2 cellular contexts compared by ENCODE assay signal in genomic region chr15:63296195-63296594, GRCh38.
TF ChIP-seq lines count a peak whose summit lies in the region.

No MANE protein-coding gene starts in this region.

TF ChIP-seq in IMR-90, 13 proteins besides CTCF, POLR2A, EP300 and RAD21:
- TF ChIP-seq RFX5 (IDR thresholded peaks at IDR 0.05; ENCODE audit: low read depth, low read length), result no peak
- no peak for TF ChIP-seq ELK1 (IDR thresholded peaks at IDR 0.05; ENCODE audit: borderline replicate concordance, low read depth, low read length)
- TF ChIP-seq MAFK (IDR thresholded peaks at IDR 0.05; ENCODE audit: low read depth, low read length), result no peak
- TF ChIP-seq USF2 (IDR thresholded peaks at IDR 0.05; ENCODE audit: low read depth, low read length), result no peak
- no peak for TF ChIP-seq RCOR1 (IDR thresholded peaks at IDR 0.05; ENCODE audit: insufficient replicate concordance, low read length)
- TF ChIP-seq CEBPB (IDR thresholded peaks at IDR 0.05; ENCODE audit: low read depth, low read length), result no peak
- TF ChIP-seq BHLHE40 (IDR thresholded peaks at IDR 0.05; ENCODE audit: low read depth, low read length), result no peak
- no peak for TF ChIP-seq MXI1 (IDR thresholded peaks at IDR 0.05; ENCODE audit: borderline replicate concordance, low read depth, low read length)
- TF ChIP-seq SMC3 (IDR thresholded peaks at IDR 0.05; ENCODE audit: low read depth, low read length), result no peak
- TF ChIP-seq FOS (IDR thresholded peaks at IDR 0.05; ENCODE audit: low read depth, low read length), result no peak
- no peak for TF ChIP-seq NFE2L2 (IDR thresholded peaks at IDR 0.05; ENCODE audit: low read depth, low read length)
- no peak for TF ChIP-seq CHD1 (IDR thresholded peaks at IDR 0.05; ENCODE audit: low read depth, low read length)
- TF ChIP-seq MAZ (IDR thresholded peaks at IDR 0.05; ENCODE audit: borderline replicate concordance, low read depth, low read length), result no peak

TF ChIP-seq in SK-N-SH, 30 proteins besides CTCF, POLR2A, EP300 and RAD21:
- TF ChIP-seq USF1 (IDR thresholded peaks at IDR 0.05; ENCODE audit: borderline replicate concordance, low read depth) (no peak), TEAD4 (IDR thresholded peaks at IDR 0.05; ENCODE audit: borderline replicate concordance, insufficient read depth) (no peak), FOXM1 (IDR thresholded peaks at IDR 0.05; ENCODE audit: low read depth) (no peak), JUND (IDR thresholded peaks at IDR 0.05) (no peak), REST (IDR thresholded peaks at IDR 0.05; ENCODE audit: low read depth, low read length) (no peak), RXRA (IDR thresholded peaks at IDR 0.05; ENCODE audit: borderline replicate concordance, low read depth) (no peak), EZH2phosphoT487 (IDR thresholded peaks at IDR 0.05; ENCODE audit: borderline replicate concordance, low read depth) (no peak), USF2 (IDR thresholded peaks at IDR 0.05; ENCODE audit: borderline replicate concordance, low read depth, low read length) (no peak), SIN3A (IDR thresholded peaks at IDR 0.05; ENCODE audit: borderline replicate concordance, low read depth, low read length) (no peak), SMC3 (IDR thresholded peaks at IDR 0.05; ENCODE audit: low read depth, low read length) (no peak), MEF2A (IDR thresholded peaks at IDR 0.05; ENCODE audit: borderline replicate concordance, low read depth) (no peak), POLR2AphosphoS5 (IDR thresholded peaks at IDR 0.05; ENCODE audit: low read depth, low read length) (no peak), GATA2 (CRISPR knock-in tag; IDR thresholded peaks at IDR 0.05) (no peak), MXI1 (IDR thresholded peaks at IDR 0.05; ENCODE audit: low read depth, low read length) (no peak)
TF ChIP-seq in SK-N-SH: peak in this region for 0.
